In the genomic region with DNA sequence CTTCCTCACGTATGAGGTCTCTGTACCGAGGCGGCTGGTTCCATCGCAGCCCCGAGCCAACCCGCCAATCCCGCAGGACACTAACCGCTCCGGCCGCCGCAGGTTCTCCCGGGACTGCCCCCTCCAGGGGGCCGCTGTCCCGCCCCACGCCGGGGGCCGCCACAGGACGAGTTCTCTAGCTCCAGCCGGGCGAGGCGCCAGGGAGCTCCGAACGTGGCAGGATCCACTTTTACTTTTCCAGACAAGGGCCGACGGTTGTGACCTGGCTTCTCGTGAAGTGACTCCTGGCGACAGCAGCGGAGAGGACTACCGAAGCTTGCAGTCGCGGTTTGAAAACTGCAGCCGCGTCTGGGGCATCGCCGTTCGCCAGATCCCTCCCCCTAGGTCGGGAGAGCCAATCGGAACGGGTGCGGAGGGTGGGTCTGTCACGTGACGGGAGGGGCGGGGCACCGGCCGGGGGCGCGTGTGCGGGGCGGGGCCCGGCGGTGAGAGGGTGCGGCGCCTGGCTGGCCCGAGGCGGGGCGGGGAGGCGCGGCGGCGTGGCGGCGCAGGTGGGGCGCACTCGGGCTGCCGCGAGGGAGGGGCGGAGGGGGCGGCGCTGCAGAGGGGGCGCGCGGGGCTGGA, we compare ENCODE assay signal across 8 cellular contexts. TPM values are rescaled to one million over a fixed set of nuclear protein-coding genes. Genes with fewer than 3 reads are reported as not detected.
DNase-seq lines count a peak whose midpoint lies in the region; ATAC-seq, FAIRE-seq and TF ChIP-seq lines count a peak whose summit lies in the region.

A gene (minus strand): TSS at position 331 of the 624 bp plus-strand sequence. CDS start 8,195 bp downstream, outside the sequence.

- H3K4me1 ChIP-seq in HepG2 (ENCODE audit: insufficient read depth, low read length): peaks cover 16% of the 10 kb centered on the region

- WGBS in HepG2 (ENCODE audit: low lambda C conversion rate): 3% methylated on average over 19 of the region's 72 CpGs

- peak; percentile 89 for FAIRE-seq in GM19239 (lab: Jason Lieb, UNC)
- peak; percentile 53 for FAIRE-seq in HepG2 (lab: Jason Lieb, UNC)

- H3K4me2 ChIP-seq in HepG2 (ENCODE audit: low read depth, low read length): peak within 1 kb of the TSS; percentile 78

- ATAC-seq in HG03457 (IDR thresholded peaks at IDR 0.05; ENCODE audit: unreplicated experiment) (peak; percentile 43), HepG2 (peak; percentile 92)

- H3K27ac ChIP-seq in HepG2 (ENCODE audit: extremely low read length, insufficient read depth, low read length): peak within 1 kb of the TSS; percentile 39

- H3K79me2 ChIP-seq in HepG2 (ENCODE audit: insufficient read depth, low read length): no peaks in the 10 kb centered on the region

- H2AFZ ChIP-seq in HepG2 (ENCODE audit: low read length): peak within 1 kb of the TSS; percentile 57

- H3K4me3 ChIP-seq in BJ (ENCODE audit: low read depth, low read length) (peak within 1 kb of the TSS; percentile 92), HepG2 (replicated peaks in 1 of 3; ENCODE audit: insufficient read depth in 1 of 3, low read depth in 2 of 3, low read length in 3 of 3) (peak within 1 kb of the TSS; percentile 84 to 89 (median 88))

- TF ChIP-seq CTCF in BJ (IDR thresholded peaks at IDR 0.05; ENCODE audit: insufficient read depth, low read depth, low read length): peak; percentile 28; the same call in 1 of the 2 replicates
- peak; percentile 22; the same call in 1 of the 2 replicates for TF ChIP-seq CTCF in HepG2 (CRISPR knock-in tag; IDR thresholded peaks at IDR 0.05)

- TF ChIP-seq RAD21 in HepG2 (CRISPR knock-in tag; IDR thresholded peaks at IDR 0.05): no peak; the same call in 1 of the 2 replicates

- intact Hi-C loops in HepG2 (cut with micrococcal nuclease; ENCODE audit: unreplicated experiment): loop anchor here (2.0 to 5.0 kb wide), 2 partner anchors 104 to 105 kb away; a partner anchor contains a TSS

- no TSS peak for BruUV-seq in HepG2 (replicated peaks; lab: Mats Ljungman, UMichigan)

- no peaks in the 10 kb centered on the region for H3K36me3 ChIP-seq in BJ (ENCODE audit: control insufficient read depth, insufficient read depth, low read length)
- H3K36me3 ChIP-seq in HepG2 (replicated peaks in 1 of 2; ENCODE audit: control insufficient read depth in 1 of 2, insufficient read depth in 2 of 2, low read length in 2 of 2): no peaks in the 10 kb centered on the region

- no peaks in the 10 kb centered on the region for H4K20me1 ChIP-seq in HepG2 (ENCODE audit: insufficient read depth, low read length)

- peak; percentile 42 for DNase-seq in BJ (ENCODE audit: low read depth)
- DNase-seq in GM19239 (ENCODE audit: insufficient read length, low spot score): peak; percentile 87
- DNase-seq in NCI-H748 (lab: John Stamatoyannopoulos, UW; ENCODE audit: unreplicated experiment): peak; percentile 98
- peak; percentile 95 to 96 for DNase-seq in activated CD4-positive, alpha-beta T cell treated with anti-CD3 and anti-CD28 coated beads, Interleukin-2, amount 50 U/mL, for 24 hours (ENCODE audit: low read depth in 1 of 2, low spot score in 1 of 2)
- peak; percentile 96 for DNase-seq in dermis blood vessel endothelial cell
- peak; percentile 89 for DNase-seq in HepG2 (ENCODE audit: low spot score)
- peak; percentile 96 to 97 for DNase-seq in stimulated activated CD4-positive, alpha-beta T cell treated with anti-CD3 and anti-CD28 coated beads, Interleukin-2, amount 100 ng/mL, for 48 hours

- TF ChIP-seq POLR2A in HepG2 (IDR thresholded peaks at IDR 0.05; ENCODE audit: insufficient read depth in 1 of 2, low read depth in 2 of 2, low read length in 2 of 2): peak; percentile 81 to 92

- POLR2A ChIA-PET in BJ (lab: Charles Lee): interaction anchor here (0.6 to 0.7 kb wide), 2 partner anchors 91 to 142 kb away, joined by 9 to 15 read pairs; no protein-coding TSS in a partner anchor
- POLR2A ChIA-PET in HepG2 (lab: Yijun Ruan, JAX): no interaction called here

- H3K9me3 ChIP-seq in HepG2 (ENCODE audit: low read length): no peaks in the 10 kb centered on the region

- peak within 1 kb of the TSS; percentile 62 for H3K9ac ChIP-seq in HepG2 (ENCODE audit: insufficient read depth, low read depth, low read length)

- in situ Hi-C loops in HepG2 (cut with HindIII; ENCODE audit: extremely low pct_ligation_motif_present, low pct_unique_long_range_greater_than_20kb): no loop called here

- CTCF ChIA-PET in BJ (lab: Yijun Ruan, JAX) (interaction anchor here (0.8 to 2.5 kb wide), 4 partner anchors 10 to 166 kb away, joined by 3 to 10 read pairs (median 8); no protein-coding TSS in a partner anchor), HepG2 (lab: Yijun Ruan, JAX; ENCODE audit: low intra/inter-chr PET ratio, low total read pairs) (no interaction called here)

- TF ChIP-seq EP300 in HepG2 (IDR thresholded peaks at IDR 0.05; ENCODE audit: low read depth in 2 of 2, low read length in 2 of 2) (no peak), HepG2 (CRISPR knock-in tag; IDR thresholded peaks at IDR 0.05; ENCODE audit: borderline replicate concordance) (0 out of 2 replicates have a peak, but pooled peaks have one; percentile 4)

- H3K27me3 ChIP-seq in BJ (ENCODE audit: control insufficient read depth, insufficient read depth, low read length) (no peaks in the 10 kb centered on the region), HepG2 (ENCODE audit: control insufficient read depth in 1 of 2, insufficient read depth in 2 of 2, low read length in 2 of 2) (peaks cover 3 to 29% of the 10 kb centered on the region in 2 experiments; a peak in 4 of 5 replicates)

TF ChIP-seq in HepG2, 621 proteins besides CTCF, POLR2A, EP300 and RAD21 (continues in another document):
- TF ChIP-seq ZNF724P (CRISPR knock-in tag; IDR thresholded peaks at IDR 0.05; ENCODE audit: borderline replicate concordance) (no peak), ZNF839 (CRISPR knock-in tag; IDR thresholded peaks at IDR 0.05; ENCODE audit: borderline replicate concordance) (no peak), IKZF4 (CRISPR knock-in tag; IDR thresholded peaks at IDR 0.05; ENCODE audit: borderline replicate concordance, low read depth, not compliant biosample characterization) (no peak), SP1 (IDR thresholded peaks at IDR 0.05) (no peak), SP1 (CRISPR knock-in tag; IDR thresholded peaks at IDR 0.05) (peak; percentile 64), SAP130 (CRISPR knock-in tag; IDR thresholded peaks at IDR 0.05; ENCODE audit: low read depth) (peak; percentile 85)
- TF ChIP-seq, protein P1, sequence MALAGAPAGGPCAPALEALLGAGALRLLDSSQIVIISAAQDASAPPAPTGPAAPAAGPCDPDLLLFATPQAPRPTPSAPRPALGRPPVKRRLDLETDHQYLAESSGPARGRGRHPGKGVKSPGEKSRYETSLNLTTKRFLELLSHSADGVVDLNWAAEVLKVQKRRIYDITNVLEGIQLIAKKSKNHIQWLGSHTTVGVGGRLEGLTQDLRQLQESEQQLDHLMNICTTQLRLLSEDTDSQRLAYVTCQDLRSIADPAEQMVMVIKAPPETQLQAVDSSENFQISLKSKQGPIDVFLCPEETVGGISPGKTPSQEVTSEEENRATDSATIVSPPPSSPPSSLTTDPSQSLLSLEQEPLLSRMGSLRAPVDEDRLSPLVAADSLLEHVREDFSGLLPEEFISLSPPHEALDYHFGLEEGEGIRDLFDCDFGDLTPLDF (CRISPR knock-in tag; IDR thresholded peaks at IDR 0.05): no peak
- TF ChIP-seq, protein P2, sequence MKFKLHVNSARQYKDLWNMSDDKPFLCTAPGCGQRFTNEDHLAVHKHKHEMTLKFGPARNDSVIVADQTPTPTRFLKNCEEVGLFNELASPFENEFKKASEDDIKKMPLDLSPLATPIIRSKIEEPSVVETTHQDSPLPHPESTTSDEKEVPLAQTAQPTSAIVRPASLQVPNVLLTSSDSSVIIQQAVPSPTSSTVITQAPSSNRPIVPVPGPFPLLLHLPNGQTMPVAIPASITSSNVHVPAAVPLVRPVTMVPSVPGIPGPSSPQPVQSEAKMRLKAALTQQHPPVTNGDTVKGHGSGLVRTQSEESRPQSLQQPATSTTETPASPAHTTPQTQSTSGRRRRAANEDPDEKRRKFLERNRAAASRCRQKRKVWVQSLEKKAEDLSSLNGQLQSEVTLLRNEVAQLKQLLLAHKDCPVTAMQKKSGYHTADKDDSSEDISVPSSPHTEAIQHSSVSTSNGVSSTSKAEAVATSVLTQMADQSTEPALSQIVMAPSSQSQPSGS (CRISPR knock-in tag; IDR thresholded peaks at IDR 0.05): no peak

RNA-seq across cellular contexts. Expression of the gene that starts here (rescaled TPM):
- polyA plus RNA-seq in BJ (2011; rRNA removed) (6.1 and 15.6 TPM in 2 replicates), HepG2 (2011; rRNA removed) (0.81 and 1.6 TPM in 2 replicates)
- polyA minus RNA-seq in BJ (2011; rRNA and poly(A)+ RNA removed): 11.3 and 11.6 TPM in 2 replicates
- total RNA-seq in dermis blood vessel endothelial cell (12.3 and 19.7 TPM in 2 replicates), HepG2 (2016; rRNA removed; fragmentation: Illumina TruSeq; extraction: Trizol) (4.5 and 7.7 TPM in 2 replicates)
- total RNA-seq in HepG2 (2016; cell fraction: cytosol; rRNA removed; fragmentation: Illumina TruSeq; extraction: Trizol; ENCODE audit: low read depth): 0.79 and 0.81 TPM in 2 replicates
- 5.5 and 7.2 TPM in 2 replicates for total RNA-seq in HepG2 (2016; cell fraction: insoluble cytoplasmic fraction; rRNA removed; fragmentation: Illumina TruSeq; extraction: Trizol)
- 1.8 and 2.5 TPM in 2 replicates for total RNA-seq in HepG2 (2016; cell fraction: membrane; rRNA removed; fragmentation: Illumina TruSeq; extraction: Trizol)
- 2.8 and 6.3 TPM in 2 replicates for total RNA-seq in HepG2 (2016; cell fraction: nucleus; rRNA removed; fragmentation: Illumina TruSeq; extraction: Trizol)
- polyA plus RNA-seq in HepG2 (2011; cell fraction: cytosol; rRNA removed): 0.40 and 0.53 TPM in 2 replicates
- polyA plus RNA-seq in HepG2 (2011; cell fraction: nucleus; rRNA removed): 0.35 and 0.72 TPM in 2 replicates
- polyA plus RNA-seq in HepG2 (2012): 0.59 and 1.3 TPM in 2 replicates
- 0.07 and 0.19 TPM in 2 replicates for polyA plus RNA-seq in HepG2 (2016; cell fraction: cytosol; fragmentation: Illumina TruSeq; extraction: Trizol; ENCODE audit: low read depth)
- 3.2 and 3.6 TPM in 2 replicates for polyA plus RNA-seq in HepG2 (2016; cell fraction: insoluble cytoplasmic fraction; fragmentation: Illumina TruSeq; extraction: Trizol; ENCODE audit: low read depth)
- 0.57 and 0.81 TPM in 2 replicates for polyA plus RNA-seq in HepG2 (2016; cell fraction: membrane; fragmentation: Illumina TruSeq; extraction: Trizol; ENCODE audit: low read depth)
- 2.1 TPM in 2 replicates for polyA plus RNA-seq in HepG2 (2016; cell fraction: nucleus; fragmentation: Illumina TruSeq; extraction: Trizol; ENCODE audit: insufficient read depth, low read depth)
- 0.32 and 2.3 TPM in 2 replicates for polyA minus RNA-seq in HepG2 (2011; rRNA and poly(A)+ RNA removed; ENCODE audit: low replicate concordance)
- 1.6 and 1.8 TPM in 2 replicates for polyA minus RNA-seq in HepG2 (2011; cell fraction: cytosol; rRNA and poly(A)+ RNA removed)
- polyA minus RNA-seq in HepG2 (2011; cell fraction: nucleus; rRNA and poly(A)+ RNA removed): 4.1 and 6.6 TPM in 2 replicates

Comparison
In these comparisons a context has a peak if more than half of its experiments do, and no peak if none do; other contexts are left out.
1. Peak in every context shown above with its lines: DNase-seq, ATAC-seq, H3K4me3 ChIP-seq and H3K27ac ChIP-seq.
2. DNase-seq: peak in every context shown above with its lines; median percentile 98 in NCI-H748; 96 in stimulated activated CD4-positive, alpha-beta T cell treated with anti-CD3 and anti-CD28 coated beads, Interleukin-2, amount 100 ng/mL, for 48 hours; 96 in dermis blood vessel endothelial cell; 96 in activated CD4-positive, alpha-beta T cell treated with anti-CD3 and anti-CD28 coated beads, Interleukin-2, amount 50 U/mL, for 24 hours; 89 in HepG2; 87 in GM19239; 42 in BJ.